ENCODE assay signal across 23 cellular contexts in genomic region chr21:46664316-46664995, GRCh38. TPM values are rescaled to one million over a fixed set of nuclear protein-coding genes. Genes with fewer than 3 reads are reported as not detected.
A peak's percentile ranks its signal among the peaks of the same experiment; 100 is the strongest.
DNase-seq lines count a peak whose midpoint lies in the region; ATAC-seq, FAIRE-seq and TF ChIP-seq lines count a peak whose summit lies in the region.
"Had no signal": no experiment of that assay in that cellular context is flagged by ENCODE, and none has a peak within 500 bp of the region (broad histone marks: within the 10 kb centered on the region; RNA-seq: fewer than 3 reads in every experiment).

No MANE protein-coding gene starts in this region.

- H3K27me3 Mint-ChIP-seq in natural killer cell (ENCODE audit: low read depth in 2 of 2): no peaks in the 10 kb centered on the region
- H3K27me3 Mint-ChIP-seq in natural killer cell treated with Interleukin-12 subunit alpha and Interleukin-12 subunit beta and Interleukin-15 and Interleukin-18, amount 100 ng/mL, for 72 hours: no peaks in the 10 kb centered on the region

- peaks cover 1% of the 10 kb centered on the region for H3K36me3 ChIP-seq in bronchial epithelial cell (ENCODE audit: control insufficient read depth, insufficient read depth, low read length)
- peaks cover 0 to 5% of the 10 kb centered on the region in 2 donors for H3K36me3 ChIP-seq in aorta (ENCODE audit: control insufficient read depth in 1 of 2, insufficient read depth in 2 of 2, low read length in 1 of 2)

- H3K4me1 ChIP-seq in aorta (ENCODE audit: control insufficient read depth in 1 of 2, insufficient read depth in 2 of 2, low read length in 2 of 2): no peaks in the 10 kb centered on the region

- WGBS in aorta, 2 donors: 93 to 94% methylated on average over 24 of the region's 24 CpGs

- DNase-seq in DMS53 (lab: John Stamatoyannopoulos, UW) (peak; percentile 34), DMS53 treated with DMSO at 0.1 percent for 48 hours (lab: John Stamatoyannopoulos, UW; ENCODE audit: unreplicated experiment) (no peak), natural killer cell (no peak), bronchial epithelial cell (ENCODE audit: low read depth) (no peak), aorta (no peak), NCI-H1694 (lab: John Stamatoyannopoulos, UW) (no peak)
- no peak for DNase-seq in natural killer cell treated with Interleukin-12 subunit alpha and Interleukin-12 subunit beta and Interleukin-15 and Interleukin-18, amount 100 ng/mL, for 72 hours (ENCODE audit: low spot score)
- DNase-seq: Calu3, KG1, NCI-H1048, NCI-H1436, NCI-H187 treated with DMSO at 0.1 percent for 48 hours, NCI-H2171 treated with DMSO at 0.1 percent for 48 hours, NCI-H345, NCI-H524 treated with DMSO at 0.1 percent for 48 hours, NCI-H774 had no signal

- peak overlapping the region; percentile 17 for H3K4me3 Mint-ChIP-seq in natural killer cell
- H3K4me3 Mint-ChIP-seq in natural killer cell treated with Interleukin-12 subunit alpha and Interleukin-12 subunit beta and Interleukin-15 and Interleukin-18, amount 100 ng/mL, for 72 hours: no peak overlapping the region

- no peak overlapping the region for H3K27ac Mint-ChIP-seq in natural killer cell
- no peak overlapping the region for H3K27ac Mint-ChIP-seq in natural killer cell treated with Interleukin-12 subunit alpha and Interleukin-12 subunit beta and Interleukin-15 and Interleukin-18, amount 100 ng/mL, for 72 hours

- intact Hi-C loops in natural killer cell (cut with micrococcal nuclease) (no loop called here), aorta (cut with DNase I) (no loop called here)

- peaks cover 7% of the 10 kb centered on the region for H3K36me3 Mint-ChIP-seq in natural killer cell
- peaks cover 5% of the 10 kb centered on the region for H3K36me3 Mint-ChIP-seq in natural killer cell treated with Interleukin-12 subunit alpha and Interleukin-12 subunit beta and Interleukin-15 and Interleukin-18, amount 100 ng/mL, for 72 hours

- ATAC-seq in natural killer cell (no peak), aorta (ENCODE audit: low FRiP score) (no peak), HG03442 (IDR thresholded peaks at IDR 0.05; ENCODE audit: unreplicated experiment) (no peak)
- no peak for ATAC-seq in natural killer cell treated with Interleukin-12 subunit alpha and Interleukin-12 subunit beta and Interleukin-15 and Interleukin-18, amount 100 ng/mL, for 72 hours

- TF ChIP-seq CTCF in natural killer cell (IDR thresholded peaks at IDR 0.05): no peak
- no peak for TF ChIP-seq CTCF in bronchial epithelial cell (IDR thresholded peaks at IDR 0.05; ENCODE audit: insufficient read depth, low read length, severe bottlenecking)

- H3K27me3 ChIP-seq in bronchial epithelial cell (ENCODE audit: control insufficient read depth, insufficient read depth, low read length) (no peaks in the 10 kb centered on the region), aorta (ENCODE audit: control insufficient read depth in 1 of 2, insufficient read depth in 2 of 2, low read length in 1 of 2) (no peaks in the 10 kb centered on the region)

- peak; percentile 66 for FAIRE-seq in bronchial epithelial cell (lab: Jason Lieb, UNC)
- FAIRE-seq: GM18507, RCC 7860 had no signal

- H3K9me3 ChIP-seq in aorta (ENCODE audit: control insufficient read depth, low read length): no peaks in the 10 kb centered on the region

- H3K9me3 Mint-ChIP-seq in natural killer cell: no peaks in the 10 kb centered on the region
- H3K9me3 Mint-ChIP-seq in natural killer cell treated with Interleukin-12 subunit alpha and Interleukin-12 subunit beta and Interleukin-15 and Interleukin-18, amount 100 ng/mL, for 72 hours: no peaks in the 10 kb centered on the region

- peaks cover 0 to 38% of the 10 kb centered on the region in 2 donors for H3K4me1 Mint-ChIP-seq in natural killer cell
- peaks cover 4 to 11% of the 10 kb centered on the region in 2 donors for H3K4me1 Mint-ChIP-seq in natural killer cell treated with Interleukin-12 subunit alpha and Interleukin-12 subunit beta and Interleukin-15 and Interleukin-18, amount 100 ng/mL, for 72 hours (ENCODE audit: low read depth in 2 of 2)

- no peak overlapping the region for H3K27ac ChIP-seq in aorta (ENCODE audit: low read depth in 1 of 2, low read length in 2 of 2)
- H3K27ac ChIP-seq: 22Rv1 had no signal

- no peak overlapping the region for H3K4me3 ChIP-seq in bronchial epithelial cell (ENCODE audit: low read depth, low read length)
- H3K4me3 ChIP-seq in aorta (ENCODE audit: low read length in 2 of 2): no peak overlapping the region

RNA-seq across cellular contexts. Expression of gene PRMT2, which starts 29.0 kb away (rescaled TPM):
- total RNA-seq in natural killer cell (100 to 1,000 TPM; 122 to 199 (median 170) TPM), bronchial epithelial cell (112 and 154 TPM in 2 replicates), aorta (100 to 1,000 TPM; 118 to 139 TPM)
- 10 to 100 TPM; 64.7 to 92.4 TPM for total RNA-seq in natural killer cell treated with Interleukin-12 subunit alpha and Interleukin-12 subunit beta and Interleukin-15 and Interleukin-18, amount 100 ng/mL, for 72 hours
- 100 to 1,000 TPM; 134 to 140 TPM for polyA plus RNA-seq in aorta

RNA-seq across cellular contexts. Expression of gene S100B, which starts 59.6 kb away (rescaled TPM):
- 10 to 100 TPM in 1 of 3 donors, 1 to 10 TPM in 1, not detected in 1; 4.0 to 58.9 TPM for total RNA-seq in natural killer cell
- total RNA-seq in natural killer cell treated with Interleukin-12 subunit alpha and Interleukin-12 subunit beta and Interleukin-15 and Interleukin-18, amount 100 ng/mL, for 72 hours: not detected
- not detected in 2 replicates for total RNA-seq in bronchial epithelial cell
- total RNA-seq in aorta: 1 to 10 TPM; 6.1 to 8.7 TPM
- polyA plus RNA-seq in aorta: 1 to 10 TPM; 1.1 to 5.1 TPM
- total RNA-seq: Calu3, H4, HT1080 had no signal
- polyA plus RNA-seq: BJ had no signal
